ENCODE assay signal across 15 cellular contexts in genomic region chr10:24457661-24458318, GRCh38.
DNase-seq lines count a peak whose midpoint lies in the region; ATAC-seq, FAIRE-seq and TF ChIP-seq lines count a peak whose summit lies in the region.
"Had no signal": no experiment of that assay in that cellular context is flagged by ENCODE, and none has a peak within 500 bp of the region (broad histone marks: within the 10 kb centered on the region; RNA-seq: fewer than 3 reads in every experiment).

No MANE protein-coding gene starts in this region.

- H3K18ac ChIP-seq in IMR-90 (ENCODE audit: low read depth, low read length): peak overlapping the region; percentile 61

- H4K91ac ChIP-seq in IMR-90 (ENCODE audit: insufficient read depth, low read depth, low read length): peak overlapping the region; percentile 37; the same call in 1 of the 2 replicates

- peaks cover 6% of the 10 kb centered on the region for H3K27me3 Mint-ChIP-seq in activated CD4-positive, alpha-beta T cell treated with anti-CD3 and anti-CD28 coated beads, Interleukin-2, amount 10 ng/mL, durations not matched to agents 7 days and 5 days
- H3K27me3 Mint-ChIP-seq: activated B cell treated with CpG ODN at 0.5 μM for 24 hours, B cell had no signal

- peak overlapping the region; percentile 68 for H2BK120ac ChIP-seq in IMR-90 (ENCODE audit: low read depth, low read length)

- H3K9me3 Mint-ChIP-seq in activated CD4-positive, alpha-beta T cell treated with anti-CD3 and anti-CD28 coated beads, Interleukin-2, amount 10 ng/mL, durations not matched to agents 7 days and 5 days: no peaks in the 10 kb centered on the region
- H3K9me3 Mint-ChIP-seq: activated B cell treated with CpG ODN at 0.5 μM for 24 hours; activated T-helper 2 cell treated with anti-CD3 and anti-CD28 coated beads, Interferon-gamma antibody, Interleukin-2, Interleukin-4, amounts not matched to agents 10 μg/mL and 5 μg/mL and 100 μg/mL, durations not matched to agents 14 hours and 24 hours and 36 hours had no signal

- H3K9me3 ChIP-seq in IMR-90 (ENCODE audit: control insufficient read depth, insufficient read depth, low read length) (no peaks in the 10 kb centered on the region), left lung (no peaks in the 10 kb centered on the region)
- H3K9me3 ChIP-seq: colonic mucosa, upper lobe of left lung had no signal

- H3K4me1 ChIP-seq in IMR-90 (ENCODE audit: control insufficient read depth, insufficient read depth, low read length) (peaks cover 11% of the 10 kb centered on the region), left lung (peaks cover 0 to 3% of the 10 kb centered on the region in 2 donors)
- H3K4me1 ChIP-seq: colonic mucosa had no signal

- no peak overlapping the region for H3K27ac Mint-ChIP-seq in activated CD4-positive, alpha-beta T cell treated with anti-CD3 and anti-CD28 coated beads, Interleukin-2, amount 10 ng/mL, durations not matched to agents 7 days and 5 days
- H3K27ac Mint-ChIP-seq: activated B cell treated with CpG ODN at 0.5 μM for 24 hours; activated T-helper 2 cell treated with anti-CD3 and anti-CD28 coated beads, Interferon-gamma antibody, Interleukin-2, Interleukin-4, amounts not matched to agents 10 μg/mL and 5 μg/mL and 100 μg/mL, durations not matched to agents 14 hours and 24 hours and 36 hours; B cell had no signal

- TF ChIP-seq RAD21 in IMR-90 (IDR thresholded peaks at IDR 0.05; ENCODE audit: low read length): no peak

- H3K27me3 ChIP-seq in IMR-90 (ENCODE audit: control insufficient read depth, insufficient read depth, low read length): no peaks in the 10 kb centered on the region
- no peaks in the 10 kb centered on the region for H3K27me3 ChIP-seq in left lung
- H3K27me3 ChIP-seq: colonic mucosa, upper lobe of left lung had no signal

- ATAC-seq in IMR-90 (ENCODE audit: low read depth) (peak; percentile 24; the same call in 1 of the 2 replicates), left lung (peak; percentile 64), HG02938 (IDR thresholded peaks at IDR 0.05; ENCODE audit: unreplicated experiment) (no peak)

- no peak for FAIRE-seq in GM19239 (lab: Jason Lieb, UNC)

- peak overlapping the region; percentile 65 for H3K4ac ChIP-seq in IMR-90 (ENCODE audit: low read depth, low read length)

- H3K9me1 ChIP-seq in IMR-90 (ENCODE audit: insufficient read depth, low read length): peaks cover 8% of the 10 kb centered on the region

- H2BK15ac ChIP-seq in IMR-90 (ENCODE audit: low read depth, low read length): peak overlapping the region; percentile 6; the same call in 1 of the 3 replicates

- H3K36me3 ChIP-seq in IMR-90 (ENCODE audit: control insufficient read depth, insufficient read depth, low read length) (no peaks in the 10 kb centered on the region), left lung (no peaks in the 10 kb centered on the region)
- H3K36me3 ChIP-seq: colonic mucosa, upper lobe of left lung had no signal

- 88% methylated on average over 3 of the region's 7 CpGs; no CpG with 5 or more reads in 1 of the 2 experiments for WGBS in IMR-90 (ENCODE audit: extremely low coverage in 2 of 2, insufficient read length in 1 of 2), 2 experiments

- in situ Hi-C loops in IMR-90 (cut with MboI; ENCODE audit: low sequenced_read_pairs) (no loop called here), T47D (cut with HindIII; ENCODE audit: low pct_unique_long_range_greater_than_20kb, low sequenced_read_pairs) (no loop called here)

- DNase-seq in AG08395 (ENCODE audit: low spot score) (peak; percentile 24), IMR-90 (no peak), T47D (ENCODE audit: low read depth in 1 of 2, low spot score in 1 of 2) (peak; percentile 17 to 93), left lung (no peak), GM19239 (ENCODE audit: insufficient read length, low spot score) (no peak), SKM-1 treated with dmso at 0.1 percent for 144 hours (lab: John Stamatoyannopoulos, UW; ENCODE audit: unreplicated experiment) (no peak)
- no peak for DNase-seq in activated CD4-positive, alpha-beta T cell treated with anti-CD3 and anti-CD28 coated beads, Interleukin-2, amount 10 ng/mL, durations not matched to agents 7 days and 5 days
- DNase-seq: activated B cell treated with CpG ODN at 0.5 μM for 24 hours, colonic mucosa, naive B cell, NCI-H2171, upper lobe of left lung had no signal

- H3K4me3 ChIP-seq in IMR-90 (ENCODE audit: insufficient read depth, low read depth, low read length) (no peak overlapping the region), left lung (no peak overlapping the region)
- H3K4me3 ChIP-seq: colonic mucosa, upper lobe of left lung had no signal

- BruUV-seq in IMR-90 (replicated peaks; lab: Mats Ljungman, UMichigan): no TSS peak

- CTCF ChIA-PET in IMR-90 (lab: Yijun Ruan, JAX): no interaction called here
- CTCF ChIA-PET in activated CD4-positive, alpha-beta T cell treated with anti-CD3 and anti-CD28 coated beads, Interleukin-2, amount 10 ng/mL, durations not matched to agents 7 days and 5 days (lab: Charles Lee): no interaction called here

- TF ChIP-seq CTCF in IMR-90 (conservative IDR thresholded peaks at IDR 0.05; ENCODE audit: low read depth, low read length) (no peak), left lung (IDR thresholded peaks at IDR 0.05) (no peak)

- TF ChIP-seq POLR2A in IMR-90 (IDR thresholded peaks at IDR 0.05; ENCODE audit: low read depth, low read length): no peak

- peak overlapping the region; percentile 18; the same call in 1 of the 2 replicates for H2AK5ac ChIP-seq in IMR-90 (ENCODE audit: low read depth, low read length)

- intact Hi-C loops in IMR-90 (cut with micrococcal nuclease) (no loop called here), left lung (cut with DNase I) (no loop called here)

- no peaks in the 10 kb centered on the region for H3K79me1 ChIP-seq in IMR-90 (ENCODE audit: low read depth in 1 of 2, low read length in 2 of 2)

- H3K27ac ChIP-seq in IMR-90 (ENCODE audit: insufficient read depth, low read length) (no peak overlapping the region), left lung (no peak overlapping the region)
- H3K27ac ChIP-seq: colonic mucosa had no signal

- H4K5ac ChIP-seq in IMR-90 (ENCODE audit: low read depth, low read length): peak overlapping the region; percentile 57

- H2AK9ac ChIP-seq in IMR-90 (replicated peaks; ENCODE audit: low read depth, low read length, poor library complexity): no peak overlapping the region

- peak overlapping the region; percentile 48 for H3K14ac ChIP-seq in IMR-90 (replicated peaks; ENCODE audit: low read depth, low read length)

- peak overlapping the region; percentile 74 for H3K23ac ChIP-seq in IMR-90 (ENCODE audit: low read depth, low read length)

- H4K8ac ChIP-seq in IMR-90 (ENCODE audit: low read depth in 2 of 2, low read length in 2 of 2): peak overlapping the region; percentile 3 to 17; a peak in 3 of 4 replicates

- POLR2A ChIA-PET in IMR-90 (lab: Charles Lee; ENCODE audit: unreplicated experiment): no interaction called here
- POLR2A ChIA-PET in activated CD4-positive, alpha-beta T cell treated with anti-CD3 and anti-CD28 coated beads, Interleukin-2, amount 10 ng/mL, durations not matched to agents 7 days and 5 days (lab: Charles Lee): interaction anchor here (0.5 kb wide), 1 partner anchor 38 kb away, joined by 3 read pairs; no protein-coding TSS in a partner anchor

- no peak overlapping the region for H3K9ac ChIP-seq in IMR-90 (ENCODE audit: low read depth, low read length)

- H3K4me2 ChIP-seq in IMR-90 (ENCODE audit: low read depth, low read length): no peak overlapping the region

- H3K36me3 Mint-ChIP-seq in activated CD4-positive, alpha-beta T cell treated with anti-CD3 and anti-CD28 coated beads, Interleukin-2, amount 10 ng/mL, durations not matched to agents 7 days and 5 days (ENCODE audit: low read depth): no peaks in the 10 kb centered on the region
- H3K36me3 Mint-ChIP-seq: naive B cell had no signal

- H2BK20ac ChIP-seq in IMR-90 (ENCODE audit: low read depth, low read length): peak overlapping the region; percentile 21

- no peak overlapping the region for H3K4me3 Mint-ChIP-seq in activated CD4-positive, alpha-beta T cell treated with anti-CD3 and anti-CD28 coated beads, Interleukin-2, amount 10 ng/mL, durations not matched to agents 7 days and 5 days
- H3K4me3 Mint-ChIP-seq: activated B cell treated with CpG ODN at 0.5 μM for 24 hours, B cell, naive B cell had no signal

- dilution Hi-C loops in IMR-90 (cut with HindIII; ENCODE audit: low sequenced_read_pairs, unreplicated experiment): no loop called here

- H4K20me1 ChIP-seq in IMR-90 (ENCODE audit: insufficient read depth, low read length): no peaks in the 10 kb centered on the region

- no peak overlapping the region for H3K56ac ChIP-seq in IMR-90 (ENCODE audit: extremely low read depth, insufficient read depth, low read length)

- H2AFZ ChIP-seq in IMR-90 (replicated peaks; ENCODE audit: low read length, poor library complexity): peak overlapping the region; percentile 25

- no peaks in the 10 kb centered on the region for H3K4me1 Mint-ChIP-seq in activated CD4-positive, alpha-beta T cell treated with anti-CD3 and anti-CD28 coated beads, Interleukin-2, amount 10 ng/mL, durations not matched to agents 7 days and 5 days
- H3K4me1 Mint-ChIP-seq: activated B cell treated with CpG ODN at 0.5 μM for 24 hours, B cell, naive B cell had no signal

- H2BK5ac ChIP-seq in IMR-90 (ENCODE audit: low read depth, low read length, poor library complexity, severe bottlenecking): no peak overlapping the region

TF ChIP-seq in IMR-90, 13 proteins besides CTCF, POLR2A, EP300 and RAD21:
- TF ChIP-seq FOS (IDR thresholded peaks at IDR 0.05; ENCODE audit: low read depth, low read length) (no peak), BHLHE40 (IDR thresholded peaks at IDR 0.05; ENCODE audit: low read depth, low read length) (no peak)

Comparison
In these comparisons a context has a peak if more than half of its experiments do, and no peak if none do; other contexts are left out.
1. DNase-seq: peak in AG08395 (single experiment) and T47D (2 of 2); none in IMR-90 (single experiment), left lung (0 of 2), GM19239 (single experiment), activated CD4-positive, alpha-beta T cell treated with anti-CD3 and anti-CD28 coated beads, Interleukin-2, amount 10 ng/mL, durations not matched to agents 7 days and 5 days (single experiment) and SKM-1 treated with dmso at 0.1 percent for 144 hours (single experiment).